9 cellular contexts compared by ENCODE assay signal in genomic region chr7:20114463-20114862, GRCh38.
DNase-seq lines count a peak whose midpoint lies in the region; ATAC-seq and TF ChIP-seq lines count a peak whose summit lies in the region.
"Had no signal": no experiment of that assay in that cellular context is flagged by ENCODE, and none has a peak within 500 bp of the region (broad histone marks: within the 10 kb centered on the region; RNA-seq: fewer than 3 reads in every experiment).

No MANE protein-coding gene starts in this region.

- H3K9me3 ChIP-seq in left lung, result no peaks in the 10 kb centered on the region
- no peaks in the 10 kb centered on the region for H3K9me3 ChIP-seq in esophagus squamous epithelium

- no peak for DNase-seq in activated T-cell treated with anti-CD3 and anti-CD28 coated beads, Interleukin-2, amount 50 U/mL, for 72 hours
- no peak for DNase-seq in activated T-cell treated with anti-CD3 and anti-CD28 coated beads, Interleukin-2, amount 50 U/mL, for 1 hour
- DNase-seq in OCI-M1 (lab: John Stamatoyannopoulos, UW) (peak; percentile 87), left lung (no peak), chondrocyte (ENCODE audit: low spot score) (no peak), esophagus squamous epithelium (lab: John Stamatoyannopoulos, UW) (no peak)
- no peak for DNase-seq in activated CD8-positive, alpha-beta memory T cell treated with anti-CD3 and anti-CD28 coated beads, Interleukin-2, amount 50 U/mL, for 4 hours

- H3K27ac Mint-ChIP-seq in activated T-cell treated with anti-CD3 and anti-CD28 coated beads, Interleukin-2, amount 50 U/mL, for 72 hours, result no peak overlapping the region
- no peak overlapping the region for H3K27ac Mint-ChIP-seq in chondrocyte (ENCODE audit: unreplicated experiment)

- no peak overlapping the region for H3K27ac ChIP-seq in left lung
- H3K27ac ChIP-seq in esophagus squamous epithelium, result no peak overlapping the region
- H3K27ac ChIP-seq: VCaP had no signal

- no peak for TF ChIP-seq POLR2A in esophagus squamous epithelium (IDR thresholded peaks at IDR 0.05)

- peaks cover 27% of the 10 kb centered on the region for H3K4me1 Mint-ChIP-seq in activated T-cell treated with anti-CD3 and anti-CD28 coated beads, Interleukin-2, amount 50 U/mL, for 72 hours (ENCODE audit: low read depth)
- no peaks in the 10 kb centered on the region for H3K4me1 Mint-ChIP-seq in chondrocyte (ENCODE audit: low read depth)

- intact Hi-C loops in left lung (cut with DNase I), result no loop called here
- intact Hi-C loops in esophagus squamous epithelium (cut with DNase I), result no loop called here

- peaks cover 9% of the 10 kb centered on the region for H3K27me3 Mint-ChIP-seq in activated T-cell treated with anti-CD3 and anti-CD28 coated beads, Interleukin-2, amount 50 U/mL, for 72 hours (ENCODE audit: low read depth)
- peaks cover 2% of the 10 kb centered on the region for H3K27me3 Mint-ChIP-seq in chondrocyte (ENCODE audit: low read depth)

- TF ChIP-seq CTCF in left lung (IDR thresholded peaks at IDR 0.05) (no peak), chondrocyte (IDR thresholded peaks at IDR 0.05) (no peak), esophagus squamous epithelium (IDR thresholded peaks at IDR 0.05) (peak in 1 of 6 experiments; percentile 8)

- H3K9me3 Mint-ChIP-seq in activated T-cell treated with anti-CD3 and anti-CD28 coated beads, Interleukin-2, amount 50 U/mL, for 72 hours, result no peaks in the 10 kb centered on the region
- H3K9me3 Mint-ChIP-seq in chondrocyte (ENCODE audit: low read depth), result no peaks in the 10 kb centered on the region

- H3K36me3 ChIP-seq in left lung (no peaks in the 10 kb centered on the region), esophagus squamous epithelium (no peaks in the 10 kb centered on the region)

- WGBS in esophagus squamous epithelium, 2 donors, result 57 to 65% methylated on average over 2 of the region's 2 CpGs

- H3K4me3 ChIP-seq in left lung (no peak overlapping the region), esophagus squamous epithelium (no peak overlapping the region)

- peaks cover 0 to 11% of the 10 kb centered on the region in 2 donors for H3K4me1 ChIP-seq in left lung
- H3K4me1 ChIP-seq in esophagus squamous epithelium, result peaks cover 0 to 13% (median 0%) of the 10 kb centered on the region in 3 donors

- H3K4me3 Mint-ChIP-seq in activated T-cell treated with anti-CD3 and anti-CD28 coated beads, Interleukin-2, amount 50 U/mL, for 72 hours, result no peak overlapping the region
- no peak overlapping the region for H3K4me3 Mint-ChIP-seq in chondrocyte (ENCODE audit: unreplicated experiment)

- peak; percentile 36 to 48 for ATAC-seq in activated T-cell treated with anti-CD3 and anti-CD28 coated beads, Interleukin-2, amount 50 U/mL, for 72 hours (replicated peaks in 1 of 2)
- ATAC-seq in HG02970 (IDR thresholded peaks at IDR 0.05; ENCODE audit: low FRiP score, unreplicated experiment) (peak; percentile 70), left lung (peak; percentile 77)

- no peaks in the 10 kb centered on the region for H3K36me3 Mint-ChIP-seq in activated T-cell treated with anti-CD3 and anti-CD28 coated beads, Interleukin-2, amount 50 U/mL, for 72 hours (ENCODE audit: insufficient read depth in 2 of 2)
- no peaks in the 10 kb centered on the region for H3K36me3 Mint-ChIP-seq in chondrocyte (ENCODE audit: low read depth)

- H3K27me3 ChIP-seq in left lung (no peaks in the 10 kb centered on the region), esophagus squamous epithelium (no peaks in the 10 kb centered on the region)
